ENCODE assay signal across 16 cellular contexts in the genomic region with DNA sequence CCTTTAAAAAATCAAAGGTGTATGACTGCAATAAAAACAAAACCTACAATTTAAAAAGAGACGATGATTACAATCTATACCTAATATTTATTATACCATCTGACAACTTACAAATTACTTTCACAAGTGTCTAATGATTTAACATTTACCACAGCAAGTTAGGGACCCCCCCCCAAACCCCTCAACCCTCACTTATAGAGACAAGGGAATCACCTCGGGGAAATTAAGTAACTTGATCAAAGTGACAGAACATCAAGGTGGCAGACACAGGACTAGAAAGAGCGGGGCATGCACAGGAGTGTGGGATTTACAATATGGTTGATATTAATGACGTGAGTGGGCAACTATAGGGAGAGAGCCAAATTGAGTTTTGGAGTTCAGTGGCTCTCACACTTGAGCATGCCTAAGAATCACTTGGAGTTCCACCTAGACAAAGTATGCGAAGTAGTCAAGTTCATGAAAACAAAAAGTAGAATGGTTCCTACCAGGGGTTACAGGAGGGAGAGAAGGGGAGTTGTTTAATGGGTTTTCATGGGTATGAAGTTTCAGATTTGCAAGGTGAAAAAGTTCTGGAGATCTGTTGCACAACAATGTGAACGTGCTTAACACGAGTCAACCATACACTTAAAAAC. TPM values are rescaled to one million over a fixed set of nuclear protein-coding genes. Genes with fewer than 3 reads are reported as not detected.
A peak's percentile ranks its signal among the peaks of the same experiment; 100 is the strongest.
DNase-seq lines count a peak whose midpoint lies in the region; ATAC-seq and TF ChIP-seq lines count a peak whose summit lies in the region.
"Had no signal": no experiment of that assay in that cellular context is flagged by ENCODE, and none has a peak within 500 bp of the region (broad histone marks: within the 10 kb centered on the region; RNA-seq: fewer than 3 reads in every experiment).

No MANE protein-coding gene starts in this region.

- H2AK9ac ChIP-seq in IMR-90 (replicated peaks; ENCODE audit: low read depth, low read length, poor library complexity): no peak overlapping the region

- peak overlapping the region; percentile 30 for H2BK12ac ChIP-seq in trophoblast cell (ENCODE audit: low read length)

- DNase-seq in CD4-positive, CD25-positive, alpha-beta regulatory T cell: no peak
- no peak for DNase-seq in IMR-90
- DNase-seq in central memory CD8-positive, alpha-beta T cell (ENCODE audit: low spot score in 2 of 2): no peak
- DNase-seq in trophoblast cell: no peak
- DNase-seq in foreskin melanocyte: no peak
- no peak for DNase-seq in left ventricle myocardium inferior
- DNase-seq in activated CD4-positive, alpha-beta T cell treated with anti-CD3 and anti-CD28 coated beads, Interleukin-2, amount 50 U/mL, for 4 hours: no peak
- no peak for DNase-seq in NCI-H2171 (lab: John Stamatoyannopoulos, UW)
- DNase-seq: CD4-positive, alpha-beta memory T cell; DMS 273 treated with DMSO at 0.1 percent for 48 hours; EL; MM.1S; NCI-H1105; NCI-H187; NCI-H446; SIG-M5 had no signal

- H3K9me1 ChIP-seq in IMR-90 (ENCODE audit: insufficient read depth, low read length): peaks cover 9% of the 10 kb centered on the region

- no peak overlapping the region for H4K8ac ChIP-seq in IMR-90 (ENCODE audit: low read depth in 2 of 2, low read length in 2 of 2)
- H4K8ac ChIP-seq in trophoblast cell (ENCODE audit: low read depth, low read length): no peak overlapping the region

- H2AFZ ChIP-seq in IMR-90 (replicated peaks; ENCODE audit: low read length, poor library complexity): no peak overlapping the region
- H2AFZ ChIP-seq in trophoblast cell (ENCODE audit: insufficient read depth, low read length, poor library complexity): no peak overlapping the region

- TF ChIP-seq POLR2A in IMR-90 (IDR thresholded peaks at IDR 0.05; ENCODE audit: low read depth, low read length): no peak

- no peak for TF ChIP-seq RAD21 in IMR-90 (IDR thresholded peaks at IDR 0.05; ENCODE audit: low read length)

- no peak overlapping the region for H2BK120ac ChIP-seq in IMR-90 (ENCODE audit: low read depth, low read length)
- H2BK120ac ChIP-seq in trophoblast cell (ENCODE audit: insufficient read depth, low read length, poor library complexity): peak overlapping the region; percentile 7

- peak overlapping the region in 2 of 3 donors; percentile 0 to 53 for H3K27ac Mint-ChIP-seq in CD4-positive, CD25-positive, alpha-beta regulatory T cell
- peak overlapping the region; percentile 48 for H3K27ac Mint-ChIP-seq in central memory CD8-positive, alpha-beta T cell (ENCODE audit: low read depth)

- TF ChIP-seq CTCF in IMR-90 (conservative IDR thresholded peaks at IDR 0.05; ENCODE audit: low read depth, low read length) (no peak), left ventricle myocardium inferior (IDR thresholded peaks at IDR 0.05; ENCODE audit: borderline replicate concordance) (no peak)

- no TSS peak for BruUV-seq in IMR-90 (replicated peaks; lab: Mats Ljungman, UMichigan)

- H3K23ac ChIP-seq in IMR-90 (ENCODE audit: low read depth, low read length) (no peak overlapping the region), trophoblast cell (ENCODE audit: low read length) (no peak overlapping the region)

- CTCF ChIA-PET in IMR-90 (lab: Yijun Ruan, JAX): no interaction called here

- no peaks in the 10 kb centered on the region for H3K9me3 ChIP-seq in CD4-positive, CD25-positive, alpha-beta regulatory T cell (ENCODE audit: control insufficient read depth in 2 of 2, low read length in 2 of 2)
- H3K9me3 ChIP-seq in IMR-90 (ENCODE audit: control insufficient read depth, insufficient read depth, low read length) (no peaks in the 10 kb centered on the region), trophoblast cell (ENCODE audit: insufficient read depth, low read depth, low read length) (no peaks in the 10 kb centered on the region), left ventricle myocardium inferior (replicated peaks) (no peaks in the 10 kb centered on the region)

- no peak overlapping the region for H3K56ac ChIP-seq in IMR-90 (ENCODE audit: extremely low read depth, insufficient read depth, low read length)

- H3K4me3 ChIP-seq in CD4-positive, CD25-positive, alpha-beta regulatory T cell (ENCODE audit: low read depth, low read length): peak overlapping the region; percentile 49
- no peak overlapping the region for H3K4me3 ChIP-seq in IMR-90 (ENCODE audit: insufficient read depth, low read depth, low read length)
- H3K4me3 ChIP-seq in trophoblast cell (ENCODE audit: low read depth, low read length): no peak overlapping the region
- no peak overlapping the region for H3K4me3 ChIP-seq in left ventricle myocardium inferior

- H2BK5ac ChIP-seq in IMR-90 (ENCODE audit: low read depth, low read length, poor library complexity, severe bottlenecking) (no peak overlapping the region), trophoblast cell (ENCODE audit: low read depth, low read length, poor library complexity) (no peak overlapping the region)

- no peak overlapping the region for H3K4ac ChIP-seq in IMR-90 (ENCODE audit: low read depth, low read length)
- no peak overlapping the region for H3K4ac ChIP-seq in trophoblast cell (ENCODE audit: low read depth, low read length)

- WGBS in IMR-90 (ENCODE audit: extremely low coverage in 2 of 2, insufficient read length in 1 of 2), 2 experiments: 100% methylated on average over 2 of the region's 7 CpGs; no CpG with 5 or more reads in 1 of the 2 experiments
- WGBS in trophoblast cell (ENCODE audit: extremely low coverage, insufficient coverage, insufficient read length): no CpG with 5 or more reads among the region's 7 CpGs

- H3K4me1 Mint-ChIP-seq in CD4-positive, CD25-positive, alpha-beta regulatory T cell: peaks cover 60 to 91% (median 72%) of the 10 kb centered on the region in 4 donors
- H3K4me1 Mint-ChIP-seq in central memory CD8-positive, alpha-beta T cell: peaks cover 58% of the 10 kb centered on the region

- H3K4me3 Mint-ChIP-seq in CD4-positive, CD25-positive, alpha-beta regulatory T cell: peak overlapping the region; percentile 1 to 22 (median 16)
- no peak overlapping the region for H3K4me3 Mint-ChIP-seq in central memory CD8-positive, alpha-beta T cell

- H4K91ac ChIP-seq in IMR-90 (ENCODE audit: insufficient read depth, low read depth, low read length): no peak overlapping the region
- H4K91ac ChIP-seq in trophoblast cell (ENCODE audit: low read depth, low read length): peak overlapping the region; percentile 43

- H3K4me1 ChIP-seq in CD4-positive, CD25-positive, alpha-beta regulatory T cell (ENCODE audit: control insufficient read depth, insufficient read depth, low read length, poor library complexity, severe bottlenecking): peaks cover 39% of the 10 kb centered on the region
- peaks cover 9% of the 10 kb centered on the region for H3K4me1 ChIP-seq in IMR-90 (ENCODE audit: control insufficient read depth, insufficient read depth, low read length)
- peaks cover 3 to 9% of the 10 kb centered on the region in 2 experiments for H3K4me1 ChIP-seq in trophoblast cell (ENCODE audit: control insufficient read depth in 1 of 2, insufficient read depth in 2 of 2, low read length in 2 of 2)
- H3K4me1 ChIP-seq in left ventricle myocardium inferior: peaks cover 72% of the 10 kb centered on the region

- H3K79me2 ChIP-seq in trophoblast cell (ENCODE audit: control insufficient read depth, insufficient read depth, low read length, poor library complexity): no peaks in the 10 kb centered on the region

- no peak overlapping the region for H2BK15ac ChIP-seq in IMR-90 (ENCODE audit: low read depth, low read length)

- no peak overlapping the region for H4K5ac ChIP-seq in IMR-90 (ENCODE audit: low read depth, low read length)

- no peak overlapping the region for H3K27ac ChIP-seq in CD4-positive, CD25-positive, alpha-beta regulatory T cell (ENCODE audit: insufficient read depth, low read length, poor library complexity, severe bottlenecking)
- H3K27ac ChIP-seq in IMR-90 (ENCODE audit: insufficient read depth, low read length): no peak overlapping the region
- H3K27ac ChIP-seq in trophoblast cell (ENCODE audit: low read depth, low read length): no peak overlapping the region
- H3K27ac ChIP-seq in left ventricle myocardium inferior (replicated peaks): no peak overlapping the region

- H4K12ac ChIP-seq in trophoblast cell (ENCODE audit: low read depth, low read length): no peak overlapping the region

- H3K36me3 ChIP-seq in CD4-positive, CD25-positive, alpha-beta regulatory T cell (ENCODE audit: control insufficient read depth, insufficient read depth, low read length): peaks cover 3% of the 10 kb centered on the region
- no peaks in the 10 kb centered on the region; the same call in 1 of the 2 replicates for H3K36me3 ChIP-seq in IMR-90 (ENCODE audit: control insufficient read depth, insufficient read depth, low read length)
- H3K36me3 ChIP-seq in trophoblast cell (ENCODE audit: control insufficient read depth in 1 of 2, insufficient read depth in 2 of 2, low read length in 2 of 2): no peaks in the 10 kb centered on the region
- H3K36me3 ChIP-seq in left ventricle myocardium inferior: no peaks in the 10 kb centered on the region

- H3K9me3 Mint-ChIP-seq in CD4-positive, CD25-positive, alpha-beta regulatory T cell: no peaks in the 10 kb centered on the region
- no peaks in the 10 kb centered on the region for H3K9me3 Mint-ChIP-seq in central memory CD8-positive, alpha-beta T cell
- H3K9me3 Mint-ChIP-seq: CD4-positive, alpha-beta memory T cell had no signal

- dilution Hi-C loops in IMR-90 (cut with HindIII; ENCODE audit: low sequenced_read_pairs, unreplicated experiment): no loop called here

- no peak for ATAC-seq in CD4-positive, CD25-positive, alpha-beta regulatory T cell (ENCODE audit: low read depth in 2 of 2)
- no peak for ATAC-seq in IMR-90 (ENCODE audit: low read depth)
- ATAC-seq in central memory CD8-positive, alpha-beta T cell (replicated peaks; ENCODE audit: extremely low read depth, poor library complexity, severe bottlenecking): no peak

- H3K14ac ChIP-seq in IMR-90 (replicated peaks; ENCODE audit: low read depth, low read length) (no peak overlapping the region), trophoblast cell (ENCODE audit: low read length) (peak overlapping the region; percentile 11)

- no peak overlapping the region for H2BK20ac ChIP-seq in IMR-90 (ENCODE audit: low read depth, low read length)

- H4K20me1 ChIP-seq in IMR-90 (ENCODE audit: insufficient read depth, low read length): peaks cover 14% of the 10 kb centered on the region; the same call in 1 of the 2 replicates

- H3K18ac ChIP-seq in IMR-90 (ENCODE audit: low read depth, low read length) (no peak overlapping the region), trophoblast cell (ENCODE audit: low read length) (no peak overlapping the region)

- H2AK5ac ChIP-seq in IMR-90 (ENCODE audit: low read depth, low read length): no peak overlapping the region
- no peak overlapping the region for H2AK5ac ChIP-seq in trophoblast cell (ENCODE audit: low read length)

- peaks cover 10 to 33% of the 10 kb centered on the region in 2 experiments; a peak in 3 of 4 replicates for H3K79me1 ChIP-seq in IMR-90 (ENCODE audit: low read depth in 1 of 2, low read length in 2 of 2)
- peaks cover 5% of the 10 kb centered on the region for H3K79me1 ChIP-seq in trophoblast cell (ENCODE audit: low read length)

- intact Hi-C loops in IMR-90 (cut with micrococcal nuclease): no loop called here
- intact Hi-C loops in left ventricle myocardium inferior (cut with micrococcal nuclease): no loop called here

- H3K36me3 Mint-ChIP-seq in CD4-positive, CD25-positive, alpha-beta regulatory T cell: peaks cover 22% of the 10 kb centered on the region
- H3K36me3 Mint-ChIP-seq in central memory CD8-positive, alpha-beta T cell (ENCODE audit: insufficient read depth): no peaks in the 10 kb centered on the region

- H3K9ac ChIP-seq in IMR-90 (ENCODE audit: low read depth, low read length) (no peak overlapping the region), trophoblast cell (ENCODE audit: low read length) (no peak overlapping the region)

- no peaks in the 10 kb centered on the region for H3K27me3 Mint-ChIP-seq in CD4-positive, CD25-positive, alpha-beta regulatory T cell
- H3K27me3 Mint-ChIP-seq in central memory CD8-positive, alpha-beta T cell: no peaks in the 10 kb centered on the region
- H3K27me3 Mint-ChIP-seq: CD4-positive, alpha-beta memory T cell had no signal

- in situ Hi-C loops in IMR-90 (cut with MboI; ENCODE audit: low sequenced_read_pairs): no loop called here

- H3K4me2 ChIP-seq in IMR-90 (ENCODE audit: low read depth, low read length): no peak overlapping the region
- H3K4me2 ChIP-seq in trophoblast cell (ENCODE audit: low read length): no peak overlapping the region

- no peaks in the 10 kb centered on the region for H3K27me3 ChIP-seq in CD4-positive, CD25-positive, alpha-beta regulatory T cell (ENCODE audit: control insufficient read depth, insufficient read depth, low read length)
- no peaks in the 10 kb centered on the region for H3K27me3 ChIP-seq in IMR-90 (ENCODE audit: control insufficient read depth, insufficient read depth, low read length)
- no peaks in the 10 kb centered on the region for H3K27me3 ChIP-seq in trophoblast cell (ENCODE audit: insufficient read depth, low read length)
- no peaks in the 10 kb centered on the region for H3K27me3 ChIP-seq in left ventricle myocardium inferior (ENCODE audit: low read depth)

- POLR2A ChIA-PET in IMR-90 (lab: Charles Lee; ENCODE audit: unreplicated experiment): no interaction called here

RNA-seq across cellular contexts. Expression of a gene that starts 43.4 kb away (rescaled TPM):
- 241 TPM for total RNA-seq in CD4-positive, CD25-positive, alpha-beta regulatory T cell
- polyA plus RNA-seq in CD4-positive, CD25-positive, alpha-beta regulatory T cell: 10 to 100 TPM; 25.7 to 34.3 (median 31.4) TPM
- total RNA-seq in IMR-90 (2012; rRNA removed) (26.7 and 30.8 TPM in 2 replicates), left ventricle myocardium inferior (18.6 TPM)
- polyA plus RNA-seq in IMR-90 (2012; rRNA removed): 9.8 and 12.1 TPM in 2 replicates
- polyA plus RNA-seq in IMR-90 (2012; cell fraction: cytosol; rRNA removed): 7.5 and 12.1 TPM in 2 replicates
- polyA plus RNA-seq in IMR-90 (2012; cell fraction: nucleus; rRNA removed; ENCODE audit: low replicate concordance): 6.0 and 7.7 TPM in 2 replicates
- polyA plus RNA-seq in trophoblast cell (2013): 12.3 and 14.2 TPM in 2 replicates
